In genomic region chr13:96492758-96493157, GRCh38 we compare ENCODE assay signal across 24 cellular contexts.
"Had no signal": no experiment of that assay in that cellular context is flagged by ENCODE, and none has a peak within 500 bp of the region (broad histone marks: within the 10 kb centered on the region; RNA-seq: fewer than 3 reads in every experiment).

No MANE protein-coding gene starts in this region.

- H3K27me3 ChIP-seq: brain microvascular endothelial cell, esophagus muscularis mucosa, gastroesophageal sphincter, heart right ventricle, ovary, suprapubic skin, vagina had no signal

- H3K9me3 ChIP-seq: gastroesophageal sphincter, ovary, suprapubic skin, vagina had no signal

- H3K4me1 ChIP-seq: esophagus muscularis mucosa, gastroesophageal sphincter, heart right ventricle, suprapubic skin, vagina had no signal

- H3K36me3 ChIP-seq: brain microvascular endothelial cell, esophagus muscularis mucosa, gastroesophageal sphincter, heart right ventricle, ovary, suprapubic skin, vagina had no signal

- ATAC-seq: activated CD8-positive, alpha-beta T cell treated with anti-CD3 and anti-CD28 coated beads for 36 hours; activated T-helper 17 cell treated with anti-CD3 and anti-CD28 coated beads, Interleukin-2, amount 50 U/mL, for 72 hours; gastroesophageal sphincter; heart right ventricle; natural killer cell; sciatic nerve; stimulated activated naive CD8-positive, alpha-beta T cell treated with anti-CD3 and anti-CD28 coated beads, Interleukin-15, amount 100 ng/mL, for 72 hours had no signal

- H3K4me2 ChIP-seq: smooth muscle cell had no signal

- H3K27ac ChIP-seq: brain microvascular endothelial cell, esophagus muscularis mucosa, gastroesophageal sphincter, heart right ventricle, ovary, suprapubic skin, vagina had no signal

- DNase-seq: activated CD4-positive, alpha-beta T cell treated with anti-CD3 and anti-CD28 coated beads, Interleukin-2, amount 10 ng/mL, durations not matched to agents 24 days and 14 days; activated CD8-positive, alpha-beta T cell treated with anti-CD3 and anti-CD28 coated beads for 36 hours; activated naive CD4-positive, alpha-beta T cell; activated naive CD8-positive, alpha-beta T cell treated with anti-CD3 and anti-CD28 coated beads, Interleukin-2, amount 10 ng/mL, durations not matched to agents 7 days and 5 days; activated T-cell treated with anti-CD3 and anti-CD28 coated beads, Interleukin-2, amount 50 U/mL, for 1 hour; brain microvascular endothelial cell; central memory CD4-positive, alpha-beta T cell; effector CD4-positive, alpha-beta T cell; immature natural killer cell; mesendoderm; natural killer cell; ovary; stimulated activated CD4-positive, alpha-beta T cell treated with anti-CD3 and anti-CD28 coated beads, Interleukin-4, amount 100 ng/mL, for 1 hour; stimulated activated naive CD8-positive, alpha-beta T cell treated with anti-CD3 and anti-CD28 coated beads, Interleukin-15, amount 100 ng/mL, for 72 hours; T1000; trophoblast cell had no signal

- H3K4me3 ChIP-seq: esophagus muscularis mucosa, gastroesophageal sphincter, heart right ventricle, ovary, smooth muscle cell, suprapubic skin, vagina had no signal
